In genomic region chr9:93220627-93221425, GRCh38 we compare ENCODE assay signal across 17 cellular contexts. TPM values are rescaled to one million over a fixed set of nuclear protein-coding genes. Genes with fewer than 3 reads are reported as not detected.
"Had no signal": no experiment of that assay in that cellular context is flagged by ENCODE, and none has a peak within 500 bp of the region (broad histone marks: within the 10 kb centered on the region; RNA-seq: fewer than 3 reads in every experiment).

No MANE protein-coding gene starts in this region.

- H3K36me3 ChIP-seq: cardiac muscle cell, colonic mucosa, ovary, right lobe of liver, suprapubic skin, thyroid gland had no signal

- H3K4me3 ChIP-seq: cardiac muscle cell, colonic mucosa, ovary, right lobe of liver, suprapubic skin, thyroid gland had no signal

- H3K27me3 ChIP-seq: cardiac muscle cell, colonic mucosa, ovary, right lobe of liver, suprapubic skin, thyroid gland had no signal

- H3K27ac ChIP-seq: cardiac muscle cell, colonic mucosa, ovary, right lobe of liver, suprapubic skin, thyroid gland had no signal

- H3K4me3 Mint-ChIP-seq: endodermal cell; immature natural killer cell; naive thymus-derived CD8-positive, alpha-beta T cell; type B pancreatic cell had no signal

- H3K36me3 Mint-ChIP-seq: type B pancreatic cell had no signal

- DNase-seq: colonic mucosa; effector CD4-positive, alpha-beta T cell; endodermal cell; erythroblast; immature natural killer cell; left colon; mammary epithelial cell; naive thymus-derived CD8-positive, alpha-beta T cell; ovary; right lobe of liver; stimulated activated naive CD4-positive, alpha-beta T cell treated with Interleukin-2 at 50 U/mL for 16 hours; thyroid gland had no signal

- H3K4me1 Mint-ChIP-seq: immature natural killer cell had no signal

- ATAC-seq: left colon; naive thymus-derived CD8-positive, alpha-beta T cell; right lobe of liver had no signal

- H3K27me3 Mint-ChIP-seq: type B pancreatic cell had no signal

- H3K4me1 ChIP-seq: right lobe of liver had no signal

- H3K9me3 ChIP-seq: colonic mucosa, ovary, right lobe of liver, suprapubic skin, thyroid gland had no signal

- H3K27ac Mint-ChIP-seq: endodermal cell, immature natural killer cell, type B pancreatic cell had no signal

RNA-seq across cellular contexts. Expression of gene WNK2, which starts 36.9 kb away (rescaled TPM):
- total RNA-seq: endothelial cell of umbilical vein had no signal
- polyA plus RNA-seq: endothelial cell of umbilical vein; immature natural killer cell; keratinocyte; naive thymus-derived CD8-positive, alpha-beta T cell had no signal
